ENCODE assay signal across 9 cellular contexts in genomic region chr12:93415723-93416464, GRCh38. TPM values are rescaled to one million over a fixed set of nuclear protein-coding genes. Genes with fewer than 3 reads are reported as not detected.
DNase-seq lines count a peak whose midpoint lies in the region; ATAC-seq and TF ChIP-seq lines count a peak whose summit lies in the region.
"Had no signal": no experiment of that assay in that cellular context is flagged by ENCODE, and none has a peak within 500 bp of the region (broad histone marks: within the 10 kb centered on the region; RNA-seq: fewer than 3 reads in every experiment).

No MANE protein-coding gene starts in this region.

- TF ChIP-seq CTCF in WI38 (IDR thresholded peaks at IDR 0.05; ENCODE audit: low read depth, low read length) (no peak), heart left ventricle (IDR thresholded peaks at IDR 0.05) (peak in 1 of 12 donors; percentile 18), PC-3 (conservative IDR thresholded peaks at IDR 0.05; ENCODE audit: low read depth, low read length) (no peak)

- H3K27ac ChIP-seq in ACC112 (ENCODE audit: low read depth, low read length) (peak overlapping the region; percentile 24; the same call in 1 of the 2 replicates), heart left ventricle (peak overlapping the region; percentile 14 to 73 (median 60)), PC-3 (ENCODE audit: low read length) (no peak overlapping the region)
- H3K27ac ChIP-seq: breast epithelium had no signal

- CTCF ChIA-PET in PC-3 (lab: Charles Lee), result no interaction called here

- no peak overlapping the region for H3K4me2 ChIP-seq in PC-3 (ENCODE audit: low read length)

- no peak for DNase-seq in heart left ventricle
- DNase-seq in PC-3, result no peak
- DNase-seq in SKM-1 (lab: John Stamatoyannopoulos, UW; ENCODE audit: unreplicated experiment), result no peak

- no peak for TF ChIP-seq POLR2A in heart left ventricle (IDR thresholded peaks at IDR 0.05)

- H3K9me2 ChIP-seq in PC-3 (replicated peaks; ENCODE audit: low read length), result no peaks in the 10 kb centered on the region

- no peak overlapping the region for H3K9ac ChIP-seq in PC-3 (ENCODE audit: low read length)

- no peak overlapping the region for H2AFZ ChIP-seq in ACC112 (ENCODE audit: low read length, unreplicated experiment)
- no peak overlapping the region for H2AFZ ChIP-seq in PC-3 (ENCODE audit: low read length)

- H3K79me2 ChIP-seq in ACC112 (ENCODE audit: control insufficient read depth, insufficient read depth, low read length, unreplicated experiment) (peaks cover 90% of the 10 kb centered on the region), PC-3 (ENCODE audit: low read length) (peaks cover 97% of the 10 kb centered on the region)

- peaks cover 75% of the 10 kb centered on the region for H4K20me1 ChIP-seq in PC-3 (ENCODE audit: low read length)

- 43 to 53% (median 45%) methylated on average over 3 of the region's 3 CpGs for WGBS in heart left ventricle, 4 donors

- no peaks in the 10 kb centered on the region for H3F3A ChIP-seq in PC-3 (ENCODE audit: low read length, unreplicated experiment)

- BruUV-seq in PC-3 (replicated peaks; lab: Mats Ljungman, UMichigan), result no TSS peak

- H3K36me3 ChIP-seq in ACC112 (ENCODE audit: insufficient read depth, low read length) (peaks cover under 1% of the 10 kb centered on the region; the same call in 1 of the 2 replicates), heart left ventricle (peaks cover 0 to 2% (median under 1%) of the 10 kb centered on the region in 9 donors), PC-3 (ENCODE audit: low read depth, low read length) (no peaks in the 10 kb centered on the region)
- H3K36me3 ChIP-seq: breast epithelium had no signal

- intact Hi-C loops in heart left ventricle (cut with DNase I) (loop anchor here in 8 of 10 donors (5.0 to 10.0 kb wide), 5 partner anchors 429 to 631 kb away; partner anchors contain the start of gene EEA1 (in 1 of the 8)), PC-3 (cut with micrococcal nuclease) (no loop called here)

- POLR2A ChIA-PET in PC-3 (lab: Charles Lee; ENCODE audit: unreplicated experiment), result no interaction called here

- ATAC-seq in GM19395 (IDR thresholded peaks at IDR 0.05; ENCODE audit: unreplicated experiment), result peak; percentile 56
- peak; percentile 60 to 79 (median 72) for ATAC-seq in heart left ventricle
- no peak for ATAC-seq in PC-3
- no peak for ATAC-seq in GM18502 (IDR thresholded peaks at IDR 0.05; ENCODE audit: poor library complexity, unreplicated experiment)
- no peak for ATAC-seq in GM19452 (IDR thresholded peaks at IDR 0.05; ENCODE audit: unreplicated experiment)

- no peaks in the 10 kb centered on the region for H3K27me3 ChIP-seq in ACC112 (ENCODE audit: insufficient read depth, low read length)
- H3K27me3 ChIP-seq in heart left ventricle, result no peaks in the 10 kb centered on the region
- H3K27me3 ChIP-seq in PC-3 (ENCODE audit: low read length), result no peaks in the 10 kb centered on the region
- H3K27me3 ChIP-seq: breast epithelium had no signal

- H3K9me3 ChIP-seq in heart left ventricle (no peaks in the 10 kb centered on the region), PC-3 (ENCODE audit: low read length) (no peaks in the 10 kb centered on the region)
- H3K9me3 ChIP-seq: breast epithelium had no signal

- H3K4me3 ChIP-seq in ACC112 (ENCODE audit: low read depth, low read length) (no peak overlapping the region), WI38 (ENCODE audit: low read depth, low read length) (peak overlapping the region; percentile 18; the same call in 1 of the 2 replicates), heart left ventricle (no peak overlapping the region), PC-3 (ENCODE audit: low read length) (no peak overlapping the region)
- H3K4me3 ChIP-seq: breast epithelium had no signal

- peaks cover 27% of the 10 kb centered on the region for H3K4me1 ChIP-seq in ACC112 (ENCODE audit: control insufficient read depth, insufficient read depth, low read length, unreplicated experiment)
- H3K4me1 ChIP-seq in heart left ventricle, result peaks cover 0 to 78% (median 49%) of the 10 kb centered on the region in 12 donors
- H3K4me1 ChIP-seq in PC-3 (ENCODE audit: insufficient read depth, low read length), result no peaks in the 10 kb centered on the region
- H3K4me1 ChIP-seq: breast epithelium had no signal

RNA-seq across cellular contexts. Expression of gene UBE2N, which starts 25.9 kb away (rescaled TPM):
- total RNA-seq in heart left ventricle (100 to 1,000 TPM in 2 of 9 donors, 10 to 100 TPM in 7; 53.6 to 107 (median 88.1) TPM), PC-3 (2014; rRNA removed) (128 and 205 TPM in 2 replicates)
- 10 to 100 TPM; 55.8 to 91.1 TPM for polyA plus RNA-seq in heart left ventricle

RNA-seq across cellular contexts. Expression of gene NUDT4, which starts 38.2 kb away (rescaled TPM):
- 100 to 1,000 TPM; 168 to 667 (median 248) TPM for total RNA-seq in heart left ventricle
- polyA plus RNA-seq in heart left ventricle, result 100 to 1,000 TPM in 1 of 2 donors, 10 to 100 TPM in 1; 59.9 to 242 TPM
- 30.2 and 38.9 TPM in 2 replicates for total RNA-seq in PC-3 (2014; rRNA removed)

RNA-seq across cellular contexts. Expression of gene MRPL42, which starts 51.4 kb away (rescaled TPM):
- total RNA-seq in heart left ventricle (10 to 100 TPM; 31.2 to 53.0 (median 46.7) TPM), PC-3 (2014; rRNA removed) (69.6 and 119 TPM in 2 replicates)
- polyA plus RNA-seq in heart left ventricle, result 10 to 100 TPM; 23.0 to 43.2 TPM

Comparison
In these comparisons a context has a peak if more than half of its experiments do, and no peak if none do; other contexts are left out.
1. ATAC-seq: peak in GM19395 (single experiment) and heart left ventricle (4 of 4); none in PC-3 (single experiment), GM18502 (single experiment) and GM19452 (single experiment).